Comparison of ENCODE assay signal across 8 cellular contexts in the genomic region with DNA sequence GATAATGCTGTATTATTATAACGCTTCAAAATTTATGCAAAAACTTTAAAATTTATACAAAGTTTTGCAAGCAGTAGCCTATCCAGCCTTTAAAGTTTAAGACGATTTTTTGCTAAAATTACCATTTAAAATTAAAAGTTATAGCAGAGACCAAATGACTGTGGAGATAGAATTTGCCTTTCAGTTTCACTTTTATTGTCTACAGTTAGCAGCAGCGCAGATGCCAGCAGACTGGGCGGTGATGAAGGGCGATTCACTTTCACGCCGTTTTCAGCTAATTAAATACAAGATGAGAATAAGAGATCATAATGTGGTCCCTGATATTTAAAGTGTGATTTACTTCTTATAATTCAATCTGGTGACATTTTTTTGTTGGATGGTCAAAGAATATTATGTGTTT.
DNase-seq lines count a peak whose midpoint lies in the region; ATAC-seq, FAIRE-seq and TF ChIP-seq lines count a peak whose summit lies in the region.

No MANE protein-coding gene starts in this region.

- no peaks in the 10 kb centered on the region for H3K27me3 Mint-ChIP-seq in CD4-positive, alpha-beta T cell

- no peak overlapping the region for H3K27ac ChIP-seq in CD4-positive, alpha-beta T cell (ENCODE audit: low read depth, low read length)
- peak overlapping the region in 7 of 59 donors; percentile 4 to 65 (median 24) for H3K27ac ChIP-seq in dorsolateral prefrontal cortex

- CTCF ChIA-PET in CD4-positive, alpha-beta T cell (lab: Charles Lee): no interaction called here

- H3K36me3 Mint-ChIP-seq in CD4-positive, alpha-beta T cell (ENCODE audit: low read depth): no peaks in the 10 kb centered on the region

- POLR2A ChIA-PET in CD4-positive, alpha-beta T cell (lab: Charles Lee): no interaction called here

- DNase-seq in CD4-positive, alpha-beta T cell: no peak
- DNase-seq in HTR-8/SVneo (ENCODE audit: insufficient read length, low spot score) (peak; percentile 0), dorsolateral prefrontal cortex (peak in 2 of 10 donors; percentile 3 to 21), foreskin melanocyte (no peak), sciatic nerve (ENCODE audit: low spot score) (no peak), OCI-M2 (lab: John Stamatoyannopoulos, UW; ENCODE audit: unreplicated experiment) (no peak), RCC 7860 (ENCODE audit: low spot score) (no peak)

- TF ChIP-seq CTCF in CD4-positive, alpha-beta T cell (IDR thresholded peaks at IDR 0.05): no peak
- peak in 2 of 56 donors; percentile 12 for TF ChIP-seq CTCF in dorsolateral prefrontal cortex (IDR thresholded peaks at IDR 0.05 in 54 of 56, conservative IDR thresholded peaks at IDR 0.05 in 2 of 56; ENCODE audit: low read depth in 1 of 56, partially characterized antibody in 56 of 56)

- ATAC-seq in CD4-positive, alpha-beta T cell (ENCODE audit: poor library complexity): peak; percentile 39
- ATAC-seq in GM19467 (IDR thresholded peaks at IDR 0.05; ENCODE audit: unreplicated experiment) (peak; percentile 74), sciatic nerve (no peak)

- no peaks in the 10 kb centered on the region for H3K9me3 ChIP-seq in CD4-positive, alpha-beta T cell (ENCODE audit: control insufficient read depth, low read length)

- intact Hi-C loops in CD4-positive, alpha-beta T cell (cut with DNase I, micrococcal nuclease): no loop called here
- intact Hi-C loops in dorsolateral prefrontal cortex (cut with DNase I): no loop called here
- intact Hi-C loops in sciatic nerve (cut with DNase I): no loop called here

- FAIRE-seq in HTR-8/SVneo (lab: Jason Lieb, UNC) (no peak), RCC 7860 (lab: Jason Lieb, UNC) (no peak)

- peaks cover 22% of the 10 kb centered on the region for H3K4me1 Mint-ChIP-seq in CD4-positive, alpha-beta T cell (ENCODE audit: low read depth)

- H3K27me3 ChIP-seq in CD4-positive, alpha-beta T cell (ENCODE audit: control insufficient read depth, insufficient read depth, low read length): no peaks in the 10 kb centered on the region
- no peaks in the 10 kb centered on the region for H3K27me3 ChIP-seq in dorsolateral prefrontal cortex

- H3K4me3 ChIP-seq in dorsolateral prefrontal cortex: peak overlapping the region in 58 of 59 donors; percentile 23 to 70 (median 49)

- peak overlapping the region; percentile 83 for H3K4me3 Mint-ChIP-seq in CD4-positive, alpha-beta T cell

- H3K27ac Mint-ChIP-seq in CD4-positive, alpha-beta T cell: peak overlapping the region; percentile 35

- H3K9me3 Mint-ChIP-seq in CD4-positive, alpha-beta T cell: peaks cover 2% of the 10 kb centered on the region
